1 cellular context compared by ENCODE assay signal in genomic region chr17:8875957-8876356, GRCh38.
TF ChIP-seq lines count a peak whose summit lies in the region.

No MANE protein-coding gene starts in this region.

TF ChIP-seq in GM23338, 12 proteins besides CTCF, POLR2A, EP300 and RAD21 (continued from another document):
- TF ChIP-seq, protein P1, sequence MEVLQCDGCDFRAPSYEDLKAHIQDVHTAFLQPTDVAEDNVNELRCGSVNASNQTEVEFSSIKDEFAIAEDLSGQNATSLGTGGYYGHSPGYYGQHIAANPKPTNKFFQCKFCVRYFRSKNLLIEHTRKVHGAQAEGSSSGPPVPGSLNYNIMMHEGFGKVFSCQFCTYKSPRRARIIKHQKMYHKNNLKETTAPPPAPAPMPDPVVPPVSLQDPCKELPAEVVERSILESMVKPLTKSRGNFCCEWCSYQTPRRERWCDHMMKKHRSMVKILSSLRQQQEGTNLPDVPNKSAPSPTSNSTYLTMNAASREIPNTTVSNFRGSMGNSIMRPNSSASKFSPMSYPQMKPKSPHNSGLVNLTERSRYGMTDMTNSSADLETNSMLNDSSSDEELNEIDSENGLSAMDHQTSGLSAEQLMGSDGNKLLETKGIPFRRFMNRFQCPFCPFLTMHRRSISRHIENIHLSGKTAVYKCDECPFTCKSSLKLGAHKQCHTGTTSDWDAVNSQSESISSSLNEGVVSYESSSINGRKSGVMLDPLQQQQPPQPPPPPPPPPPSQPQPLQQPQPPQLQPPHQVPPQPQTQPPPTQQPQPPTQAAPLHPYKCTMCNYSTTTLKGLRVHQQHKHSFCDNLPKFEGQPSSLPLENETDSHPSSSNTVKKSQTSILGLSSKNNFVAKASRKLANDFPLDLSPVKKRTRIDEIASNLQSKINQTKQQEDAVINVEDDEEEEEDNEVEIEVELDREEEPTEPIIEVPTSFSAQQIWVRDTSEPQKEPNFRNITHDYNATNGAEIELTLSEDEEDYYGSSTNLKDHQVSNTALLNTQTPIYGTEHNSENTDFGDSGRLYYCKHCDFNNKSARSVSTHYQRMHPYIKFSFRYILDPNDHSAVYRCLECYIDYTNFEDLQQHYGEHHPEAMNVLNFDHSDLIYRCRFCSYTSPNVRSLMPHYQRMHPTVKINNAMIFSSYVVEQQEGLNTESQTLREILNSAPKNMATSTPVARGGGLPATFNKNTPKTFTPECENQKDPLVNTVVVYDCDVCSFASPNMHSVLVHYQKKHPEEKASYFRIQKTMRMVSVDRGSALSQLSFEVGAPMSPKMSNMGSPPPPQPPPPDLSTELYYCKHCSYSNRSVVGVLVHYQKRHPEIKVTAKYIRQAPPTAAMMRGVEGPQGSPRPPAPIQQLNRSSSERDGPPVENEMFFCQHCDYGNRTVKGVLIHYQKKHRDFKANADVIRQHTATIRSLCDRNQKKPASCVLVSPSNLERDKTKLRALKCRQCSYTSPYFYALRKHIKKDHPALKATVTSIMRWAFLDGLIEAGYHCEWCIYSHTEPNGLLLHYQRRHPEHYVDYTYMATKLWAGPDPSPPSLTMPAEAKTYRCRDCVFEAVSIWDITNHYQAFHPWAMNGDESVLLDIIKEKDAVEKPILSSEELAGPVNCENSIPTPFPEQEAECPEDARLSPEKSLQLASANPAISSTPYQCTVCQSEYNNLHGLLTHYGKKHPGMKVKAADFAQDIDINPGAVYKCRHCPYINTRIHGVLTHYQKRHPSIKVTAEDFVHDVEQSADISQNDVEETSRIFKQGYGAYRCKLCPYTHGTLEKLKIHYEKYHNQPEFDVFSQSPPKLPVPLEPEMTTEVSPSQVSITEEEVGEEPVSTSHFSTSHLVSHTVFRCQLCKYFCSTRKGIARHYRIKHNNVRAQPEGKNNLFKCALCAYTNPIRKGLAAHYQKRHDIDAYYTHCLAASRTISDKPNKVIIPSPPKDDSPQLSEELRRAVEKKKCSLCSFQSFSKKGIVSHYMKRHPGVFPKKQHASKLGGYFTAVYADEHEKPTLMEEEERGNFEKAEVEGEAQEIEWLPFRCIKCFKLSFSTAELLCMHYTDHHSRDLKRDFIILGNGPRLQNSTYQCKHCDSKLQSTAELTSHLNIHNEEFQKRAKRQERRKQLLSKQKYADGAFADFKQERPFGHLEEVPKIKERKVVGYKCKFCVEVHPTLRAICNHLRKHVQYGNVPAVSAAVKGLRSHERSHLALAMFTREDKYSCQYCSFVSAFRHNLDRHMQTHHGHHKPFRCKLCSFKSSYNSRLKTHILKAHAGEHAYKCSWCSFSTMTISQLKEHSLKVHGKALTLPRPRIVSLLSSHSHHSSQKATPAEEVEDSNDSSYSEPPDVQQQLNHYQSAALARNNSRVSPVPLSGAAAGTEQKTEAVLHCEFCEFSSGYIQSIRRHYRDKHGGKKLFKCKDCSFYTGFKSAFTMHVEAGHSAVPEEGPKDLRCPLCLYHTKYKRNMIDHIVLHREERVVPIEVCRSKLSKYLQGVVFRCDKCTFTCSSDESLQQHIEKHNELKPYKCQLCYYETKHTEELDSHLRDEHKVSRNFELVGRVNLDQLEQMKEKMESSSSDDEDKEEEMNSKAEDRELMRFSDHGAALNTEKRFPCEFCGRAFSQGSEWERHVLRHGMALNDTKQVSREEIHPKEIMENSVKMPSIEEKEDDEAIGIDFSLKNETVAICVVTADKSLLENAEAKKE (CRISPR knock-in tag; IDR thresholded peaks at IDR 0.05), result no peak
- no peak for TF ChIP-seq NANOG (IDR thresholded peaks at IDR 0.05; ENCODE audit: borderline replicate concordance)
